Comparison of ENCODE assay signal across 12 cellular contexts in the genomic region with DNA sequence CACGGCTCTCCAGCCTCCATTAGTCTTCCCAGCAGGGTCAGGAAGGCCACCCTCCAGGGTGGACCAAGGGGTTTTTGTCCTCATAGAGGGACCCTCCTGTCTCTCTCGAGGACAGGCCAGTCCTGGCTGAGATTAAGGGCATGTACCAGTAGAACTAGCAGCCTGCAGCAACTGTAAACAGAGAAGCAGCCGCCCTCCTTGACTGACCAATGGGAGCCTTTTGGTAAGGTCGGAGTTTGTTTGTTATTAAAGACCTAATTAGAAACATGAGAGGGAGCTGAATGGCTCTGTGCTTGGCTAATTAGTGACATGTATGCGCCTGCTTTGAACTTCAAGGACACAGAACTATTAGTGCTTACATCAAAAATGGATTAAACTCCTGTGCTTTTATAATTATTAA.
A peak's percentile ranks its signal among the peaks of the same experiment; 100 is the strongest.
DNase-seq lines count a peak whose midpoint lies in the region; ATAC-seq, FAIRE-seq and TF ChIP-seq lines count a peak whose summit lies in the region.
"Had no signal": no experiment of that assay in that cellular context is flagged by ENCODE, and none has a peak within 500 bp of the region (broad histone marks: within the 10 kb centered on the region; RNA-seq: fewer than 3 reads in every experiment).

No MANE protein-coding gene starts in this region.

- no peaks in the 10 kb centered on the region for H3K36me3 ChIP-seq in HEK293 (ENCODE audit: control insufficient read depth in 2 of 2, insufficient read depth in 1 of 2, low read length in 2 of 2)
- no peaks in the 10 kb centered on the region for H3K36me3 ChIP-seq in RWPE2 (ENCODE audit: low read depth)
- no peaks in the 10 kb centered on the region for H3K36me3 ChIP-seq in pancreas

- 62 to 70% methylated on average over 5 of the region's 5 CpGs for WGBS in pancreas, 2 donors

- H3K27ac ChIP-seq in 22Rv1 = peak overlapping the region; percentile 98
- no peak overlapping the region; the same call in 1 of the 2 replicates for H3K27ac ChIP-seq in HEK293 (ENCODE audit: extremely low read depth, low read depth, low read length)
- no peak overlapping the region for H3K27ac ChIP-seq in RWPE2 (ENCODE audit: poor library complexity, severe bottlenecking)
- no peak overlapping the region for H3K27ac ChIP-seq in pancreas
- H3K27ac ChIP-seq: C4-2B, KMS-11 had no signal

- POLR2A ChIA-PET in HEK293 (lab: Yijun Ruan, JAX) = no interaction called here

- no peaks in the 10 kb centered on the region for H3K27me3 ChIP-seq in RWPE2 (ENCODE audit: insufficient read depth, poor library complexity, severe bottlenecking)
- H3K27me3 ChIP-seq in pancreas = no peaks in the 10 kb centered on the region

- FAIRE-seq in pancreas (lab: Jason Lieb, UNC) = no peak

- no peaks in the 10 kb centered on the region for H3K9me3 ChIP-seq in HEK293 (ENCODE audit: control insufficient read depth, insufficient read depth, low read depth, low read length)
- H3K9me3 ChIP-seq in RWPE2 (ENCODE audit: severe bottlenecking) = no peaks in the 10 kb centered on the region
- H3K9me3 ChIP-seq in pancreas = no peaks in the 10 kb centered on the region

- TF ChIP-seq CTCF in 22Rv1 (IDR thresholded peaks at IDR 0.05) (no peak), HEK293 (tag by site-specific recombination; IDR thresholded peaks at IDR 0.05) (no peak), RWPE2 (IDR thresholded peaks at IDR 0.05; ENCODE audit: poor library complexity, severe bottlenecking) (no peak), pancreas (IDR thresholded peaks at IDR 0.05) (no peak)

- DNase-seq in RWPE2 (ENCODE audit: low spot score) = peak; percentile 23
- DNase-seq in left kidney (ENCODE audit: low read depth, low spot score) = peak; percentile 43
- no peak for DNase-seq in pancreas
- DNase-seq: stimulated activated CD4-positive, alpha-beta T cell treated with anti-CD3 and anti-CD28 coated beads, Interleukin-15, amount 100 ng/mL, for 24 hours; stimulated activated naive CD4-positive, alpha-beta T cell had no signal

- no peak overlapping the region for H3K4me3 ChIP-seq in HEK293 (ENCODE audit: low read depth, low read length)
- H3K4me3 ChIP-seq in RWPE2 (ENCODE audit: severe bottlenecking) = no peak overlapping the region
- no peak overlapping the region for H3K4me3 ChIP-seq in pancreas

- intact Hi-C loops in pancreas (cut with DNase I) = no loop called here

- H3K4me1 ChIP-seq in HEK293 (ENCODE audit: control insufficient read depth, insufficient read depth, low read length) (peaks cover 13% of the 10 kb centered on the region), RWPE2 (ENCODE audit: insufficient read depth, poor library complexity, severe bottlenecking) (peaks cover 11% of the 10 kb centered on the region), pancreas (peaks cover 5 to 8% (median 5%) of the 10 kb centered on the region in 3 donors)

- CTCF ChIA-PET in HEK293 (lab: Yijun Ruan, JAX) = interaction anchor here (1.0 to 2.2 kb wide), 3 partner anchors 67 to 422 kb away, joined by 3 to 13 read pairs (median 4); no protein-coding TSS in a partner anchor

- ATAC-seq in RWPE2 (ENCODE audit: low read depth) (no peak), GM18861 (IDR thresholded peaks at IDR 0.05; ENCODE audit: unreplicated experiment) (no peak), HG02981 (IDR thresholded peaks at IDR 0.05; ENCODE audit: unreplicated experiment) (no peak), HG03139 (IDR thresholded peaks at IDR 0.05; ENCODE audit: unreplicated experiment) (no peak), pancreas (no peak)

TF ChIP-seq in HEK293, 187 proteins besides CTCF, POLR2A, EP300 and RAD21:
- TF ChIP-seq ZNF560 (tag by site-specific recombination; IDR thresholded peaks at IDR 0.05; ENCODE audit: borderline replicate concordance) (no peak), SP2 (tag by site-specific recombination; IDR thresholded peaks at IDR 0.05) (peak; percentile 20), ZSCAN16 (tag by site-specific recombination; IDR thresholded peaks at IDR 0.05) (no peak)

Comparison
In these comparisons a context has a peak if more than half of its experiments do, and no peak if none do; other contexts are left out.
1. DNase-seq: peak in RWPE2 (single experiment) and left kidney (single experiment); none in pancreas (0 of 6).